In genomic region chr20:25083141-25083772, GRCh38 we compare ENCODE assay signal across 18 cellular contexts. TPM values are rescaled to one million over a fixed set of nuclear protein-coding genes. Genes with fewer than 3 reads are reported as not detected.
DNase-seq lines count a peak whose midpoint lies in the region; ATAC-seq and TF ChIP-seq lines count a peak whose summit lies in the region.
"Had no signal": no experiment of that assay in that cellular context is flagged by ENCODE, and none has a peak within 500 bp of the region (broad histone marks: within the 10 kb centered on the region; RNA-seq: fewer than 3 reads in every experiment).

No MANE protein-coding gene starts in this region.

- H3K9me2 ChIP-seq in GM23248 (ENCODE audit: insufficient read depth), result no peaks in the 10 kb centered on the region

- H2AFZ ChIP-seq in parathyroid adenoma (peak overlapping the region; percentile 69), GM23248 (no peak overlapping the region)

- H3K27ac ChIP-seq in effector memory CD4-positive, alpha-beta T cell (ENCODE audit: insufficient read depth, low read length, poor library complexity, severe bottlenecking), result no peak overlapping the region
- no peak overlapping the region for H3K27ac ChIP-seq in parathyroid adenoma
- no peak overlapping the region for H3K27ac ChIP-seq in GM23248
- H3K27ac ChIP-seq: upper lobe of left lung had no signal

- H3K36me3 ChIP-seq in effector memory CD4-positive, alpha-beta T cell (ENCODE audit: control insufficient read depth, insufficient read depth, low read length), result no peaks in the 10 kb centered on the region
- no peaks in the 10 kb centered on the region for H3K36me3 ChIP-seq in parathyroid adenoma (ENCODE audit: control insufficient read depth, insufficient read depth, low read length)
- no peaks in the 10 kb centered on the region for H3K36me3 ChIP-seq in GM23248 (ENCODE audit: low read depth)
- H3K36me3 ChIP-seq: upper lobe of left lung had no signal

- no peaks in the 10 kb centered on the region for H3K79me2 ChIP-seq in parathyroid adenoma
- no peaks in the 10 kb centered on the region for H3K79me2 ChIP-seq in GM23248 (ENCODE audit: insufficient read depth)

- no peak for ATAC-seq in GM19463 (IDR thresholded peaks at IDR 0.05; ENCODE audit: unreplicated experiment)
- ATAC-seq: K562 had no signal

- H4K20me1 ChIP-seq in GM23248 (ENCODE audit: insufficient read depth), result no peaks in the 10 kb centered on the region

- peaks cover 46% of the 10 kb centered on the region for H3K27me3 ChIP-seq in effector memory CD4-positive, alpha-beta T cell (replicated peaks; ENCODE audit: control insufficient read depth, insufficient read depth, low read length, poor library complexity, severe bottlenecking)
- H3K27me3 ChIP-seq in parathyroid adenoma (ENCODE audit: control insufficient read depth, insufficient read depth, low read length) (peaks cover 12% of the 10 kb centered on the region), GM23248 (replicated peaks; ENCODE audit: insufficient read depth) (peaks cover 83% of the 10 kb centered on the region)

- H3K4me1 ChIP-seq in effector memory CD4-positive, alpha-beta T cell (ENCODE audit: control insufficient read depth, insufficient read depth, low read length, poor library complexity, severe bottlenecking), result peaks cover 30% of the 10 kb centered on the region
- H3K4me1 ChIP-seq in parathyroid adenoma, result no peaks in the 10 kb centered on the region
- no peaks in the 10 kb centered on the region for H3K4me1 ChIP-seq in GM23248 (ENCODE audit: insufficient read depth)

- peak overlapping the region; percentile 42 for H3K4me2 ChIP-seq in parathyroid adenoma (ENCODE audit: low read length)
- H3K4me2 ChIP-seq in GM23248 (ENCODE audit: unreplicated experiment), result no peak overlapping the region

- H3K9ac ChIP-seq in parathyroid adenoma (no peak overlapping the region), GM23248 (no peak overlapping the region)

- H3K9me3 ChIP-seq in effector memory CD4-positive, alpha-beta T cell (ENCODE audit: control insufficient read depth, low read length), result no peaks in the 10 kb centered on the region
- H3K9me3 ChIP-seq in parathyroid adenoma (ENCODE audit: control insufficient read depth, low read length) (no peaks in the 10 kb centered on the region), GM23248 (ENCODE audit: low read depth) (no peaks in the 10 kb centered on the region)
- H3K9me3 ChIP-seq: upper lobe of left lung had no signal

- H3K4me3 ChIP-seq in effector memory CD4-positive, alpha-beta T cell (ENCODE audit: insufficient read depth, low read depth, low read length, poor library complexity, severe bottlenecking), result peak overlapping the region; percentile 23
- H3K4me3 ChIP-seq in parathyroid adenoma (ENCODE audit: low read depth, low read length) (no peak overlapping the region), GM23248 (no peak overlapping the region)
- H3K4me3 ChIP-seq: K562, upper lobe of left lung had no signal

- peak; percentile 40 for DNase-seq in DMS53 (lab: John Stamatoyannopoulos, UW)
- no peak for DNase-seq in DMS53 treated with DMSO at 0.1 percent for 48 hours (lab: John Stamatoyannopoulos, UW; ENCODE audit: unreplicated experiment)
- DNase-seq in HuH-7.5 (ENCODE audit: low spot score), result peak; percentile 10
- DNase-seq in effector memory CD4-positive, alpha-beta T cell, result no peak
- no peak for DNase-seq in GM23248
- DNase-seq in NCI-H345 treated with DMSO at 0.1 percent for 48 hours (lab: John Stamatoyannopoulos, UW; ENCODE audit: unreplicated experiment), result no peak
- DNase-seq: 8988T; activated CD4-positive, alpha-beta T cell treated with anti-CD3 and anti-CD28 coated beads for 1 hour; caudate nucleus; DMS79; NCI-H1930; NK-92 treated with Interleukin-12 subunit alpha and Interleukin-12 subunit beta, amount 100 ng/mL, for 24 hours; small intestine had no signal

- H3F3A ChIP-seq in GM23248 (ENCODE audit: insufficient read depth), result no peaks in the 10 kb centered on the region

- in situ Hi-C loops in GM23248 (cut with MboI), result no loop called here

- 6% methylated on average over 44 of the region's 44 CpGs for WGBS in GM23248 (ENCODE audit: low coverage in 1 of 2, low lambda C conversion rate in 2 of 2, missing lambda C conversion rate in 2 of 2), 2 experiments

- no peak for TF ChIP-seq CTCF in parathyroid adenoma (IDR thresholded peaks at IDR 0.05)

RNA-seq across cellular contexts. Expression of gene VSX1, which starts 1.3 kb away (rescaled TPM):
- total RNA-seq in GM23248 (2014; rRNA removed; shearing (Covaris generic)), result not detected in 2 replicates
- not detected in 2 replicates for polyA plus RNA-seq in GM23248 (2016; fragmentation: Nextera tagmentation; extraction: Ambion mirVana)
- total RNA-seq: fibroblast of lung, K562, upper lobe of left lung had no signal
- polyA plus RNA-seq: fibroblast of lung, K562 had no signal

RNA-seq across cellular contexts. Expression of gene ACSS1, which starts 25.3 kb away (rescaled TPM):
- under 0.01 and 1.1 TPM in 2 replicates for total RNA-seq in GM23248 (2014; rRNA removed; shearing (Covaris generic))
- 0.61 and 0.94 TPM in 2 replicates for polyA plus RNA-seq in GM23248 (2016; fragmentation: Nextera tagmentation; extraction: Ambion mirVana)

Comparison
In these comparisons a context has a peak if more than half of its experiments do, and no peak if none do; other contexts are left out.
1. DNase-seq: peak in DMS53 (single experiment) and HuH-7.5 (single experiment); none in DMS53 treated with DMSO at 0.1 percent for 48 hours (single experiment), effector memory CD4-positive, alpha-beta T cell (0 of 3), GM23248 (single experiment) and NCI-H345 treated with DMSO at 0.1 percent for 48 hours (single experiment).